1 cellular context compared by ENCODE assay signal in genomic region chr15:74460903-74461846, GRCh38.
TF ChIP-seq lines count a peak whose summit lies in the region.

A gene with protein sequence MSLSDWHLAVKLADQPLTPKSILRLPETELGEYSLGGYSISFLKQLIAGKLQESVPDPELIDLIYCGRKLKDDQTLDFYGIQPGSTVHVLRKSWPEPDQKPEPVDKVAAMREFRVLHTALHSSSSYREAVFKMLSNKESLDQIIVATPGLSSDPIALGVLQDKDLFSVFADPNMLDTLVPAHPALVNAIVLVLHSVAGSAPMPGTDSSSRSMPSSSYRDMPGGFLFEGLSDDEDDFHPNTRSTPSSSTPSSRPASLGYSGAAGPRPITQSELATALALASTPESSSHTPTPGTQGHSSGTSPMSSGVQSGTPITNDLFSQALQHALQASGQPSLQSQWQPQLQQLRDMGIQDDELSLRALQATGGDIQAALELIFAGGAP (minus strand): TSS chr15:74461160. CDS start chr15:74458867, 2,293 bp downstream.

TF ChIP-seq in HCT116, 20 proteins besides CTCF, POLR2A, EP300 and RAD21 (continued from another document):
- TF ChIP-seq ZBTB33 (IDR thresholded peaks at IDR 0.05; ENCODE audit: extremely low read depth, insufficient replicate concordance, low read length) (no peak), EZH2phosphoT487 (IDR thresholded peaks at IDR 0.05; ENCODE audit: borderline replicate concordance) (no peak), FOSL1 (IDR thresholded peaks at IDR 0.05; ENCODE audit: low read depth) (no peak), CEBPB (IDR thresholded peaks at IDR 0.05; ENCODE audit: low read depth) (no peak), SRF (IDR thresholded peaks at IDR 0.05; ENCODE audit: low read depth) (0 out of 2 replicates have a peak, but pooled peaks have one; percentile 34), ZFX (IDR thresholded peaks at IDR 0.05) (peak; percentile 44; the same call in 1 of the 2 replicates), SIN3A (IDR thresholded peaks at IDR 0.05; ENCODE audit: low read depth) (peak; percentile 91), ELF1 (IDR thresholded peaks at IDR 0.05; ENCODE audit: borderline replicate concordance, low read depth) (peak; percentile 95)
- TF ChIP-seq, protein P1, sequence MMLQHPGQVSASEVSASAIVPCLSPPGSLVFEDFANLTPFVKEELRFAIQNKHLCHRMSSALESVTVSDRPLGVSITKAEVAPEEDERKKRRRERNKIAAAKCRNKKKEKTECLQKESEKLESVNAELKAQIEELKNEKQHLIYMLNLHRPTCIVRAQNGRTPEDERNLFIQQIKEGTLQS (IDR thresholded peaks at IDR 0.05): no peak
